8 cellular contexts compared by ENCODE assay signal in the genomic region with DNA sequence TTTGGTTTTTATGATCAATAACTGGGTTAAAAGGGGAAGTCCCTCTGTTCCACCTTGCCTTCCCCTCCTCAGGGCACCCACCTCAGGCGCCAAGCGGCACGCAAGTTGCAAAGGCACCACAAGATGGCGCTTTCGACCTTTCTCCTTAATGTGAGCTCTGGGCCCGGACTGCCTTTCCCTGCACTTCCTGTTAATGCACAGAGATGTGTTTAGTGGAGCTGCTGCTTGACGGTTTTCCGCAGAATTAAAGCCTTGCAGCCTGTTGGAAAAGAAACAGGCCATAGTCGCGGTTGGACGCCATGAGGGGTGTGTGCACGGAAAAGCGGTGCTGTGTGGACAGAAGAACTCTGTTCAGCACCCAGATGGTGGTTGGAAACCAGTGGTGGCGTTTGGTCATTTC. TPM values are rescaled to one million over a fixed set of nuclear protein-coding genes. Genes with fewer than 3 reads are reported as not detected.
DNase-seq lines count a peak whose midpoint lies in the region; ATAC-seq and TF ChIP-seq lines count a peak whose summit lies in the region.

No MANE protein-coding gene starts in this region.

- peak; percentile 37 to 86 for DNase-seq in NCI-H526 (lab: John Stamatoyannopoulos, UW)
- no peak for DNase-seq in NCI-H526 treated with DMSO at 0.1 percent for 48 hours (lab: John Stamatoyannopoulos, UW)
- DNase-seq in NCI-H1092 (lab: John Stamatoyannopoulos, UW): peak; percentile 37
- peak; percentile 50 to 79 for DNase-seq in SW 1271 (lab: John Stamatoyannopoulos, UW)
- peak; percentile 46 for DNase-seq in amniotic stem cell (lab: John Stamatoyannopoulos, UW)
- peak; percentile 94 for DNase-seq in hepatocyte (ENCODE audit: low spot score)
- peak; percentile 47 for DNase-seq in smooth muscle cell (lab: John Stamatoyannopoulos, UW; ENCODE audit: unreplicated experiment)

- H3K4me1 ChIP-seq in hepatocyte (ENCODE audit: insufficient read depth): peaks cover 4% of the 10 kb centered on the region
- peaks cover 4% of the 10 kb centered on the region for H3K4me1 ChIP-seq in smooth muscle cell (ENCODE audit: low read depth)

- H3K36me3 ChIP-seq in hepatocyte (replicated peaks; ENCODE audit: insufficient read depth, low read depth) (no peaks in the 10 kb centered on the region), smooth muscle cell (ENCODE audit: low read depth) (no peaks in the 10 kb centered on the region)

- H3K9me3 ChIP-seq in hepatocyte (ENCODE audit: low read depth) (no peaks in the 10 kb centered on the region), smooth muscle cell (replicated peaks; ENCODE audit: low read depth) (no peaks in the 10 kb centered on the region)

- peak; percentile 96 for TF ChIP-seq CTCF in hepatocyte (IDR thresholded peaks at IDR 0.05; ENCODE audit: poor library complexity)
- TF ChIP-seq CTCF in smooth muscle cell (IDR thresholded peaks at IDR 0.05; ENCODE audit: borderline replicate concordance, insufficient read depth, poor library complexity, severe bottlenecking): peak; percentile 94

- H3K4me2 ChIP-seq in hepatocyte (no peak overlapping the region), smooth muscle cell (peak overlapping the region; percentile 41)

- no peak overlapping the region for H3K4me3 ChIP-seq in hepatocyte
- no peak overlapping the region for H3K4me3 ChIP-seq in smooth muscle cell

- H3K79me2 ChIP-seq in hepatocyte (no peaks in the 10 kb centered on the region), smooth muscle cell (ENCODE audit: low read depth) (no peaks in the 10 kb centered on the region)

- H2AFZ ChIP-seq in hepatocyte (peak overlapping the region; percentile 22), smooth muscle cell (ENCODE audit: low read depth) (peak overlapping the region; percentile 56)

- peak; percentile 89 for ATAC-seq in HG02588 (IDR thresholded peaks at IDR 0.05; ENCODE audit: unreplicated experiment)

- H3K27ac ChIP-seq in hepatocyte: no peak overlapping the region
- H3K27ac ChIP-seq in smooth muscle cell (ENCODE audit: low read depth): no peak overlapping the region

- peaks cover 30% of the 10 kb centered on the region for H3K27me3 ChIP-seq in hepatocyte
- H3K27me3 ChIP-seq in smooth muscle cell (ENCODE audit: low read depth): peaks cover 8% of the 10 kb centered on the region

- 12% methylated on average over 14 of the region's 14 CpGs for WGBS in hepatocyte (ENCODE audit: low lambda C conversion rate, missing lambda C conversion rate)
- 8% methylated on average over 14 of the region's 14 CpGs for WGBS in smooth muscle cell (ENCODE audit: low lambda C conversion rate)

- no peaks in the 10 kb centered on the region for H3K9me2 ChIP-seq in hepatocyte (replicated peaks; ENCODE audit: insufficient read depth)

- no peak overlapping the region for H3K9ac ChIP-seq in smooth muscle cell (ENCODE audit: low read depth)

- H4K20me1 ChIP-seq in hepatocyte (ENCODE audit: insufficient read depth, poor library complexity, severe bottlenecking) (no peaks in the 10 kb centered on the region), smooth muscle cell (ENCODE audit: low read depth) (no peaks in the 10 kb centered on the region)

- H3F3A ChIP-seq in smooth muscle cell (ENCODE audit: low read depth): no peaks in the 10 kb centered on the region

RNA-seq across cellular contexts. Expression of a gene that starts 17.9 kb away (rescaled TPM):
- 52.5 and 56.1 TPM in 2 replicates for total RNA-seq in hepatocyte
- polyA plus RNA-seq in hepatocyte: 62.8 and 88.8 TPM in 2 replicates
- 589 and 667 TPM in 2 replicates for total RNA-seq in smooth muscle cell
- 1,209 and 1,397 TPM in 2 replicates for polyA plus RNA-seq in smooth muscle cell

RNA-seq across cellular contexts. Expression of a gene that starts 25.1 kb away (rescaled TPM):
- total RNA-seq in hepatocyte (not detected in 2 replicates), smooth muscle cell (not detected in 2 replicates)
- polyA plus RNA-seq in hepatocyte (not detected in 2 replicates), smooth muscle cell (not detected in 2 replicates)

Comparison
In these comparisons a context has a peak if more than half of its experiments do, and no peak if none do; other contexts are left out.
1. RNA of a gene that starts 17.9 kb away (total RNA-seq): 589 to 667 TPM in smooth muscle cell; 52.5 to 56.1 TPM in hepatocyte; every median in the first group is over 10 times any median in the second.